In the genomic region with DNA sequence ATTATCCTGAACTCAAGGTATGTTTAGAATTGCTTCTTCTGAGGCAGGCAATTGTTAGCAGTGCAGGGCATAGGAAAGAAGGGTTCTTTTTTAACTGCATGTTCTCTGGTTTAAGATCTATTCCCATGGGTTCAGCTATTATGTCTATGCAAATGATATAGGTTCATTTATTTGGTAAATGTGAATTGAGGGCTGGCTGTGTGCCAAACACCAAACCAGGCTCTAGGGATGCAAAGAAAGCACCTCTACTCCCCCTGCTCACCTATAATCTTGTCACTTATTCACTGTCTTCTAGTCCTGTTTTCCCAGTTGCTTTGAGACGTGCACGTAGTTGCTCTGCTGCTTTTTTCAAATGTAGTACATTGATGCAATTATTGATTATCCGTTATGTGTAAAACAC, we compare ENCODE assay signal across 7 cellular contexts. TPM values are rescaled to one million over a fixed set of nuclear protein-coding genes. Genes with fewer than 3 reads are reported as not detected.
DNase-seq lines count a peak whose midpoint lies in the region; ATAC-seq and TF ChIP-seq lines count a peak whose summit lies in the region.

No MANE protein-coding gene starts in this region.

- peaks cover 13% of the 10 kb centered on the region; the same call in 1 of the 2 replicates for H3K9me3 ChIP-seq in HUES64 (ENCODE audit: insufficient read depth, low read depth, low read length)
- no peaks in the 10 kb centered on the region for H3K9me3 ChIP-seq in hepatocyte (ENCODE audit: low read depth)

- ATAC-seq in activated B cell treated with CpG ODN at 0.5 μM for 24 hours (ENCODE audit: low read depth), result no peak
- ATAC-seq in stimulated activated naive CD8-positive, alpha-beta T cell treated with anti-CD3 and anti-CD28 coated beads, Interleukin-15, Interleukin-2, amounts not matched to agents 100 U/mL and 50 U/mL, for 24 hours, result no peak
- no peak for ATAC-seq in GM19455 (IDR thresholded peaks at IDR 0.05; ENCODE audit: unreplicated experiment)
- ATAC-seq in HG03139 (IDR thresholded peaks at IDR 0.05; ENCODE audit: unreplicated experiment), result no peak
- no peak for ATAC-seq in HG02759 (IDR thresholded peaks at IDR 0.05; ENCODE audit: unreplicated experiment)

- intact Hi-C loops in activated B cell treated with CpG ODN at 0.5 μM for 24 hours (cut with micrococcal nuclease), result loop anchor here (10.0 kb wide), 2 partner anchors 1410 to 1730 kb away; a partner anchor contains a TSS

- peaks cover 45% of the 10 kb centered on the region for H3K4me1 Mint-ChIP-seq in activated B cell treated with CpG ODN at 0.5 μM for 24 hours

- H3K4me3 ChIP-seq in HUES64 (ENCODE audit: low read length) (peak overlapping the region; percentile 71), hepatocyte (peak overlapping the region; percentile 26)

- no peaks in the 10 kb centered on the region for H3K36me3 ChIP-seq in HUES64 (ENCODE audit: insufficient read depth, low read length)
- H3K36me3 ChIP-seq in hepatocyte (replicated peaks; ENCODE audit: insufficient read depth, low read depth), result no peaks in the 10 kb centered on the region

- H3K27ac Mint-ChIP-seq in activated B cell treated with CpG ODN at 0.5 μM for 24 hours, result peak overlapping the region; percentile 87

- H3K36me3 Mint-ChIP-seq in activated B cell treated with CpG ODN at 0.5 μM for 24 hours (ENCODE audit: low read depth), result peaks cover 9% of the 10 kb centered on the region

- H3K9me3 Mint-ChIP-seq in activated B cell treated with CpG ODN at 0.5 μM for 24 hours, result peaks cover 14% of the 10 kb centered on the region

- H4K20me1 ChIP-seq in hepatocyte (ENCODE audit: insufficient read depth, poor library complexity, severe bottlenecking), result no peaks in the 10 kb centered on the region

- peak overlapping the region; percentile 76 for H2AFZ ChIP-seq in hepatocyte

- no peak for DNase-seq in activated B cell treated with CpG ODN at 0.5 μM for 24 hours
- no peak for DNase-seq in hepatocyte (ENCODE audit: low spot score)
- peak; percentile 7 for DNase-seq in stimulated activated naive CD8-positive, alpha-beta T cell treated with anti-CD3 and anti-CD28 coated beads, Interleukin-15, Interleukin-2, amounts not matched to agents 100 U/mL and 50 U/mL, for 24 hours

- 48% methylated on average over 2 of the region's 3 CpGs for WGBS in HUES64
- WGBS in hepatocyte (ENCODE audit: low lambda C conversion rate, missing lambda C conversion rate), result 57% methylated on average over 3 of the region's 3 CpGs

- peaks cover 2% of the 10 kb centered on the region for H3K27me3 Mint-ChIP-seq in activated B cell treated with CpG ODN at 0.5 μM for 24 hours

- H3K4me2 ChIP-seq in hepatocyte, result peak overlapping the region; percentile 73

- H3K79me2 ChIP-seq in hepatocyte, result peaks cover 30% of the 10 kb centered on the region

- H3K27me3 ChIP-seq in HUES64 (ENCODE audit: insufficient read depth, low read length), result no peaks in the 10 kb centered on the region
- no peaks in the 10 kb centered on the region for H3K27me3 ChIP-seq in hepatocyte

- peak overlapping the region; percentile 94 for H3K4me3 Mint-ChIP-seq in activated B cell treated with CpG ODN at 0.5 μM for 24 hours

- CTCF ChIA-PET in activated B cell treated with CpG ODN at 0.5 μM for 24 hours (lab: Charles Lee), result interaction anchor here (0.9 to 1.6 kb wide), 2 partner anchors 80 to 1239 kb away, joined by 3 to 4 read pairs; a partner anchor contains a TSS

- no peak overlapping the region for H3K27ac ChIP-seq in HUES64 (ENCODE audit: low read depth, low read length)
- H3K27ac ChIP-seq in hepatocyte, result peak overlapping the region; percentile 16

- no peaks in the 10 kb centered on the region for H3K9me2 ChIP-seq in hepatocyte (replicated peaks; ENCODE audit: insufficient read depth)

- peaks cover 5% of the 10 kb centered on the region; the same call in 1 of the 2 replicates for H3K4me1 ChIP-seq in HUES64 (ENCODE audit: insufficient read depth, low read length)
- no peaks in the 10 kb centered on the region for H3K4me1 ChIP-seq in hepatocyte (ENCODE audit: insufficient read depth)

- POLR2A ChIA-PET in activated B cell treated with CpG ODN at 0.5 μM for 24 hours (lab: Charles Lee), result interaction anchor here (1.4 kb wide), 1 partner anchor 181 kb away, joined by 21 read pairs; a partner anchor contains a TSS

- no peak for TF ChIP-seq CTCF in activated B cell treated with CpG ODN at 0.5 μM for 24 hours (IDR thresholded peaks at IDR 0.05)
- no peak for TF ChIP-seq CTCF in hepatocyte (IDR thresholded peaks at IDR 0.05; ENCODE audit: poor library complexity)

- H3K9ac ChIP-seq in HUES64 (ENCODE audit: low read depth, low read length), result no peak overlapping the region

RNA-seq across cellular contexts. Expression of a gene that starts 0.7 kb away (rescaled TPM):
- polyA plus RNA-seq in HUES64 (2013, experiment 1 of 2), result 5.1 TPM
- polyA plus RNA-seq in HUES64 (2013, experiment 2 of 2), result 7.7 TPM
- total RNA-seq in activated B cell treated with CpG ODN at 0.5 μM for 24 hours, result 11.8 and 12.7 TPM in 2 replicates
- 20.0 and 28.2 TPM in 2 replicates for total RNA-seq in hepatocyte
- 15.4 and 18.9 TPM in 2 replicates for polyA plus RNA-seq in hepatocyte
